In genomic region chr13:109802936-109803335, GRCh38 we compare ENCODE assay signal across 18 cellular contexts.
"Had no signal": no experiment of that assay in that cellular context is flagged by ENCODE, and none has a peak within 500 bp of the region (broad histone marks: within the 10 kb centered on the region; RNA-seq: fewer than 3 reads in every experiment).

No MANE protein-coding gene starts in this region.

- H3K4me1 ChIP-seq: lower lobe of right lung, tibial artery, uterus had no signal

- ATAC-seq: activated naive CD8-positive, alpha-beta T cell treated with anti-CD3 and anti-CD28 coated beads, Interleukin-2, amount 50 U/mL, for 24 hours; activated T-helper 17 cell treated with anti-CD3 and anti-CD28 coated beads, Interleukin-2, amount 50 U/mL, for 72 hours; lower lobe of right lung; stimulated activated memory B cell treated with anti-CD40 and anti-IgM and Interleukin-4, amounts not matched to agents 10 μg/mL and 1 μg/mL and 100 μg/mL, for 72 hours had no signal

- H3K27ac ChIP-seq: lower lobe of right lung, tibial artery, uterus had no signal

- DNase-seq: activated CD4-positive, alpha-beta T cell treated with anti-CD3 and anti-CD28 coated beads, Interleukin-2, amount 10 ng/mL, durations not matched to agents 7 days and 5 days; activated naive CD4-positive, alpha-beta T cell treated with anti-CD3 and anti-CD28 coated beads for 36 hours; activated naive CD8-positive, alpha-beta T cell treated with anti-CD3 and anti-CD28 coated beads, Interleukin-2, amount 50 U/mL, for 24 hours; activated T-cell treated with anti-CD3 and anti-CD28 coated beads for 4 hours; aorta; cerebellar nuclear complex; effector memory CD4-positive, alpha-beta T cell; foreskin fibroblast; hypothalamus; kidney glomerular epithelial cell; lower lobe of right lung; stimulated activated CD4-positive, alpha-beta T cell treated with anti-CD3 and anti-CD28 coated beads, Interleukin-12 subunit alpha, Interleukin-12 subunit beta, amount 100 ng/mL, for 4 hours; stimulated activated CD4-positive, alpha-beta T cell treated with anti-CD3 and anti-CD28 coated beads, Interleukin-2, amount 100 ng/mL, for 24 hours; T-helper 9 cell; tibial artery; uterus had no signal

- H3K27me3 ChIP-seq: uterus had no signal

- H3K9me3 ChIP-seq: lower lobe of right lung, tibial artery, uterus had no signal

- H3K36me3 ChIP-seq: lower lobe of right lung, tibial artery, uterus had no signal

- H3K4me3 ChIP-seq: lower lobe of right lung, tibial artery, uterus had no signal
